8 cellular contexts compared by ENCODE assay signal in the genomic region with DNA sequence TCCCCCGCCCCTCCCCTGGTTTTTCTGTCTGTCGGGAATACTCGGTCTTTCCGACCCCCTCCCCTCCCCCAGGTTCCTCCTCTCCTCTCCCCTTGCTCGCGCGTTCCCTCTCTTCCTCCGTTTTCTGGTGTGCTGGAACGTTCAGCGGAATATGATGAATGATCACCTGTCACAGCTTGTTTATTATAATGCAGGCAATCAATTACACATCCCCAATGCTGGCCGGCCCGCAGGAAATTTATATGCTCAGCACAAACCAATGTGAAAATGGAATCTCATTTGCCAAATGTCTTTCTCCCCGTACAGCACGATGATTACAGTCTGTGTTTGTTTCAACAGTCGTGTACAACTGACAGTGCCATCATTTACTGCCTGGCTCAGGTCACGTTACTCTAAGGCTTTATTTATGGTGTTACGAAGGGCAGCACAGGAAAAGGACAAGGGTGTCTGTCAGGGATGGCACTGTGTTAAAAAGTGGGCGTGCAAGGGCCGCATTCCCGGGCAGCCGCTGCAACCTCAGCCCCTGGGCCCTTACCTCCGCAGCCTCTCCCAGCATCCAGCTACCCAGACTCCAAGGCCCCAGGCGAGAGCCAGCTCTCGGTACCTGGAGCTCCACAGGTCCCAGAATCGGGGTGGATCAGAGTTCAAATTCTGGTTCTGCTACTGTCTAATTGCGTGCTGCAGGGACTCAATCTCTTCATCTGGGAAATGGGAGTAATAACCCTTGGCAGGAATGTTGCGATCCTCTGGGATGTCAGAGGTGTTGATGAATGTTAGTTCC. TPM values are rescaled to one million over a fixed set of nuclear protein-coding genes. Genes with fewer than 3 reads are reported as not detected.
DNase-seq lines count a peak whose midpoint lies in the region; ATAC-seq, FAIRE-seq and TF ChIP-seq lines count a peak whose summit lies in the region.

No MANE protein-coding gene starts in this region.

- H3K27ac ChIP-seq in lower lobe of right lung (no peak overlapping the region), transverse colon (peak overlapping the region; percentile 59 to 83 (median 74))

- H3K4me1 ChIP-seq in lower lobe of right lung: peaks cover 30% of the 10 kb centered on the region
- peaks cover 3 to 33% (median 23%) of the 10 kb centered on the region in 4 donors for H3K4me1 ChIP-seq in transverse colon

- no peaks in the 10 kb centered on the region for H3K36me3 ChIP-seq in bronchial epithelial cell (ENCODE audit: control insufficient read depth, insufficient read depth, low read length)
- H3K36me3 ChIP-seq in lower lobe of right lung: no peaks in the 10 kb centered on the region
- no peaks in the 10 kb centered on the region for H3K36me3 ChIP-seq in transverse colon

- no peaks in the 10 kb centered on the region for H3K27me3 ChIP-seq in bronchial epithelial cell (ENCODE audit: control insufficient read depth, insufficient read depth, low read length)
- H3K27me3 ChIP-seq in lower lobe of right lung (ENCODE audit: low read depth): no peaks in the 10 kb centered on the region
- H3K27me3 ChIP-seq in transverse colon: no peaks in the 10 kb centered on the region

- no peak for TF ChIP-seq CTCF in bronchial epithelial cell (IDR thresholded peaks at IDR 0.05; ENCODE audit: insufficient read depth, low read length, severe bottlenecking)
- TF ChIP-seq CTCF in lower lobe of right lung (IDR thresholded peaks at IDR 0.05): no peak
- no peak for TF ChIP-seq CTCF in transverse colon (IDR thresholded peaks at IDR 0.05)
- no peak for TF ChIP-seq CTCF in GM10266 (IDR thresholded peaks at IDR 0.05; ENCODE audit: control insufficient read depth, insufficient read depth, low read depth, missing control alignments)

- ATAC-seq in lower lobe of right lung (peak in 1 of 2 donors; percentile 6), HG03469 (IDR thresholded peaks at IDR 0.05; ENCODE audit: unreplicated experiment) (no peak)

- intact Hi-C loops in lower lobe of right lung (cut with DNase I) (no loop called here), transverse colon (cut with DNase I; ENCODE audit: low total_unique reads) (no loop called here)

- peak overlapping the region; percentile 42 for H3K4me3 ChIP-seq in bronchial epithelial cell (ENCODE audit: low read depth, low read length)
- peak overlapping the region; percentile 54 for H3K4me3 ChIP-seq in lower lobe of right lung
- peak overlapping the region; percentile 28 to 55 (median 43) for H3K4me3 ChIP-seq in transverse colon

- WGBS in transverse colon (ENCODE audit: low coverage in 1 of 2), 2 donors: 24 to 57% methylated on average over 6 to 27 of the region's 27 CpGs

- peak; percentile 66 for DNase-seq in DMS53 (lab: John Stamatoyannopoulos, UW)
- DNase-seq in NCI-H1694 (lab: John Stamatoyannopoulos, UW): peak; percentile 40
- peak; percentile 48 for DNase-seq in bronchial epithelial cell (ENCODE audit: low read depth)
- DNase-seq in lower lobe of right lung: no peak
- no peak for DNase-seq in transverse colon
- no peak for DNase-seq in GM10266 (ENCODE audit: extremely low spot score)
- DNase-seq in cortex of kidney (lab: John Stamatoyannopoulos, UW): no peak

- TF ChIP-seq EP300 in transverse colon (IDR thresholded peaks at IDR 0.05; ENCODE audit: low read depth): no peak

- in situ Hi-C loops in transverse colon (cut with MboI; ENCODE audit: low pct_ligation_motif_present in 1 of 4, low pct_unique_long_range_greater_than_20kb in 1 of 4, low sequenced_read_pairs in 3 of 4): no loop called here

- TF ChIP-seq POLR2A in transverse colon (IDR thresholded peaks at IDR 0.05): no peak

- no peak for FAIRE-seq in bronchial epithelial cell (lab: Jason Lieb, UNC)

- H3K9me3 ChIP-seq in lower lobe of right lung (no peaks in the 10 kb centered on the region), transverse colon (no peaks in the 10 kb centered on the region)

RNA-seq across cellular contexts. Expression of a gene that starts 24.6 kb away (rescaled TPM):
- total RNA-seq in bronchial epithelial cell: 0.79 and 1.8 TPM in 2 replicates
- total RNA-seq in lower lobe of right lung: 1.9 TPM
- 1 to 10 TPM in 2 of 4 donors, not detected in 2; 1.1 to 2.5 TPM for total RNA-seq in transverse colon

Comparison
In these comparisons a context has a peak if more than half of its experiments do, and no peak if none do; other contexts are left out.
1. DNase-seq: peak in DMS53 (single experiment), NCI-H1694 (single experiment) and bronchial epithelial cell (single experiment); none in lower lobe of right lung (single experiment), transverse colon (single experiment), GM10266 (single experiment) and cortex of kidney (single experiment).
2. Peak in every context shown above with its lines, with median percentiles within 50 percentile points of each other: H3K4me3 ChIP-seq.